18 cellular contexts compared by ENCODE assay signal in genomic region chr7:107976620-107977019, GRCh38. TPM values are rescaled to one million over a fixed set of nuclear protein-coding genes. Genes with fewer than 3 reads are reported as not detected.
DNase-seq lines count a peak whose midpoint lies in the region; ATAC-seq, FAIRE-seq and TF ChIP-seq lines count a peak whose summit lies in the region.
"Had no signal": no experiment of that assay in that cellular context is flagged by ENCODE, and none has a peak within 500 bp of the region (broad histone marks: within the 10 kb centered on the region; RNA-seq: fewer than 3 reads in every experiment).

No MANE protein-coding gene starts in this region.

- H3K4me3 ChIP-seq in left ventricle myocardium inferior, result no peak overlapping the region
- H3K4me3 ChIP-seq in H1 (ENCODE audit: extremely low read depth in 1 of 4, insufficient read depth in 2 of 4, low read depth in 3 of 4, low read length in 4 of 4), result no peak overlapping the region
- H3K4me3 ChIP-seq: BLaER1, HAP-1 had no signal

- no peak overlapping the region for H4K5ac ChIP-seq in H1 (ENCODE audit: insufficient read length, low read depth, low read length)

- no peak overlapping the region for H3K18ac ChIP-seq in H1 (ENCODE audit: extremely low read depth, low read length)

- H2BK15ac ChIP-seq in H1 (ENCODE audit: low read length), result no peak overlapping the region

- TF ChIP-seq EP300 in H1 (IDR thresholded peaks at IDR 0.05; ENCODE audit: borderline replicate concordance in 1 of 2, low read depth in 2 of 2, low read length in 2 of 2), result no peak

- peak overlapping the region; percentile 62 for H3K27ac Mint-ChIP-seq in nephron progenitor cell
- H3K27ac Mint-ChIP-seq: CD8-positive, alpha-beta memory T cell; HFFc6 had no signal

- H2BK20ac ChIP-seq in H1 (ENCODE audit: low read length), result no peak overlapping the region

- H4K8ac ChIP-seq in H1 (ENCODE audit: extremely low read depth, insufficient read depth, low read length), result no peak overlapping the region

- no peak for TF ChIP-seq RAD21 in H1 (IDR thresholded peaks at IDR 0.05 in 1 of 2, conservative IDR thresholded peaks at IDR 0.05 in 1 of 2; ENCODE audit: low read depth in 2 of 2, low read length in 2 of 2)

- no peaks in the 10 kb centered on the region for H3K79me1 ChIP-seq in H1 (ENCODE audit: low read depth, low read length)

- TF ChIP-seq POLR2A in H1 (IDR thresholded peaks at IDR 0.05; ENCODE audit: control extremely low read depth in 1 of 2, low read depth in 2 of 2, low read length in 2 of 2), result no peak

- H3K27me3 Mint-ChIP-seq in nephron progenitor cell (ENCODE audit: low read depth, poor library complexity), result no peaks in the 10 kb centered on the region

- H3K9me3 ChIP-seq in left ventricle myocardium inferior (replicated peaks) (no peaks in the 10 kb centered on the region), H1 (ENCODE audit: insufficient read depth in 2 of 2, low read depth in 1 of 2, low read length in 1 of 2) (no peaks in the 10 kb centered on the region)
- H3K9me3 ChIP-seq: BLaER1, HAP-1 had no signal

- H3K4me1 Mint-ChIP-seq in nephron progenitor cell, result peaks cover 1% of the 10 kb centered on the region
- H3K4me1 Mint-ChIP-seq: CD8-positive, alpha-beta memory T cell had no signal

- no peaks in the 10 kb centered on the region for H3K79me2 ChIP-seq in H1 (ENCODE audit: control insufficient read depth in 1 of 2, insufficient read depth in 2 of 2, low read length in 2 of 2)

- WGBS in H1 (ENCODE audit: extremely low coverage in 1 of 2, insufficient coverage in 1 of 2, insufficient read length in 1 of 2, insufficient replicate concordance in 2 of 2, low coverage in 1 of 2, low lambda C conversion rate in 2 of 2, missing lambda C conversion rate in 1 of 2), 2 experiments, result 57% methylated on average over 1 of the region's 1 CpG; no CpG with 5 or more reads in 1 of the 2 experiments

- H3K23ac ChIP-seq in H1 (ENCODE audit: insufficient read length), result no peak overlapping the region

- no peak overlapping the region for H2AFZ ChIP-seq in H1 (ENCODE audit: low read length)

- no peak overlapping the region for H3K14ac ChIP-seq in H1 (ENCODE audit: insufficient read length)

- H3K4me3 Mint-ChIP-seq in nephron progenitor cell, result no peak overlapping the region
- H3K4me3 Mint-ChIP-seq: CD8-positive, alpha-beta memory T cell; HFFc6 had no signal

- no peaks in the 10 kb centered on the region for H4K20me1 ChIP-seq in H1 (replicated peaks in 1 of 2; ENCODE audit: control insufficient read depth in 1 of 2, insufficient read depth in 2 of 2, low read length in 2 of 2)
- H4K20me1 ChIP-seq: BLaER1 had no signal

- H4K91ac ChIP-seq in H1 (replicated peaks; ENCODE audit: insufficient read length, low read length), result peak overlapping the region; percentile 60

- TF ChIP-seq CTCF in left ventricle myocardium inferior (IDR thresholded peaks at IDR 0.05; ENCODE audit: borderline replicate concordance) (no peak), H1 (IDR thresholded peaks at IDR 0.05; ENCODE audit: control extremely low read depth in 1 of 3, insufficient read depth in 1 of 3, low read depth in 1 of 3, low read length in 3 of 3) (no peak), nephron progenitor cell (IDR thresholded peaks at IDR 0.05) (no peak), GM13976 (IDR thresholded peaks at IDR 0.05; ENCODE audit: borderline replicate concordance, control extremely low read depth, extremely low read depth, insufficient read depth, missing control alignments) (no peak)

- in situ Hi-C loops in GM13976 (cut with MboI; ENCODE audit: low sequenced_read_pairs, unreplicated experiment), result no loop called here

- H3K56ac ChIP-seq in H1 (replicated peaks; ENCODE audit: insufficient read length, low read depth, low read length), result no peak overlapping the region

- DNase-seq in left ventricle myocardium inferior (no peak), left ventricle myocardium superior (no peak), H1 (ENCODE audit: low read depth in 1 of 2, low spot score in 2 of 2) (no peak), nephron progenitor cell (no peak), NCI-H345 (lab: John Stamatoyannopoulos, UW) (no peak), GM13976 (ENCODE audit: low spot score) (no peak), SW480 (ENCODE audit: low spot score) (no peak)
- DNase-seq: 8988T; AML-193; CD8-positive, alpha-beta memory T cell; DMS53; GF-D8; GOT3; HFFc6 had no signal

- H3K23me2 ChIP-seq in H1 (ENCODE audit: low read depth, low read length), result no peaks in the 10 kb centered on the region

- H3K27me3 ChIP-seq in left ventricle myocardium inferior (ENCODE audit: low read depth), result no peaks in the 10 kb centered on the region
- H3K27me3 ChIP-seq in H1 (replicated peaks in 1 of 4; ENCODE audit: control insufficient read depth in 3 of 4, extremely low read depth in 1 of 4, insufficient read depth in 3 of 4, low read length in 3 of 4), result no peaks in the 10 kb centered on the region
- H3K27me3 ChIP-seq: BLaER1 had no signal

- CTCF ChIA-PET in H1 (lab: Charles Lee; ENCODE audit: partially characterized antibody), result interaction anchor here (0.9 to 1.2 kb wide), 2 partner anchors 13 to 57 kb away, joined by 3 to 4 read pairs; no protein-coding TSS in a partner anchor

- H3K4me2 ChIP-seq in H1 (ENCODE audit: insufficient read depth in 1 of 2, low read depth in 2 of 2, low read length in 2 of 2), result no peak overlapping the region; a peak in 1 of 4 replicates
- H3K4me2 ChIP-seq: BLaER1 had no signal

- no peak overlapping the region for H2BK5ac ChIP-seq in H1 (ENCODE audit: low read depth, low read length)

- no peak overlapping the region for H2BK12ac ChIP-seq in H1 (ENCODE audit: low read depth, low read length)

- H3K9ac ChIP-seq in H1 (replicated peaks in 1 of 4; ENCODE audit: extremely low read depth in 1 of 4, low read depth in 3 of 4, low read length in 3 of 4), result no peak overlapping the region
- H3K9ac ChIP-seq: BLaER1 had no signal

- intact Hi-C loops in left ventricle myocardium inferior (cut with micrococcal nuclease), result no loop called here
- intact Hi-C loops in left ventricle myocardium superior (cut with micrococcal nuclease), result no loop called here

- H2AK5ac ChIP-seq in H1 (ENCODE audit: low read depth, low read length), result no peak overlapping the region

- H3K4me1 ChIP-seq in left ventricle myocardium inferior (peaks cover 51% of the 10 kb centered on the region), H1 (replicated peaks in 1 of 4; ENCODE audit: control insufficient read depth in 3 of 4, insufficient read depth in 4 of 4, low read length in 3 of 4) (peaks cover 0 to 6% (median 4%) of the 10 kb centered on the region in 4 experiments; a peak in 5 of 7 replicates)
- H3K4me1 ChIP-seq: BLaER1 had no signal

- peaks cover 69% of the 10 kb centered on the region for H3K36me3 Mint-ChIP-seq in nephron progenitor cell (ENCODE audit: low read depth)
- H3K36me3 Mint-ChIP-seq: CD8-positive, alpha-beta memory T cell had no signal

- H3K36me3 ChIP-seq in left ventricle myocardium inferior (peaks cover 54% of the 10 kb centered on the region), H1 (ENCODE audit: control insufficient read depth in 2 of 4, insufficient read depth in 4 of 4, low read length in 3 of 4) (peaks cover 3 to 46% (median 11%) of the 10 kb centered on the region in 4 experiments; a peak in 6 of 8 replicates)
- H3K36me3 ChIP-seq: BLaER1 had no signal

- ATAC-seq in left ventricle myocardium superior, result no peak

- POLR2A ChIA-PET in H1 (lab: Charles Lee; ENCODE audit: partially characterized antibody), result interaction anchor here (1.4 kb wide), 1 partner anchor 23 kb away, joined by 4 read pairs; no protein-coding TSS in a partner anchor

- no peak for FAIRE-seq in H1 (lab: Jason Lieb, UNC)
- FAIRE-seq: GM18507 had no signal

- no peak overlapping the region for H2BK120ac ChIP-seq in H1 (replicated peaks; ENCODE audit: low read depth, low read length)

- H3K4ac ChIP-seq in H1 (replicated peaks; ENCODE audit: insufficient read length, low read depth, low read length), result no peak overlapping the region

- H3K27ac ChIP-seq in left ventricle myocardium inferior (replicated peaks) (peak overlapping the region; percentile 91), H1 (ENCODE audit: low read depth, low read length) (no peak overlapping the region)
- H3K27ac ChIP-seq: BLaER1, HL-60 had no signal

- H3K9me3 Mint-ChIP-seq in nephron progenitor cell, result no peaks in the 10 kb centered on the region
- H3K9me3 Mint-ChIP-seq: HFFc6 had no signal

TF ChIP-seq in H1, 55 proteins besides CTCF, POLR2A, EP300 and RAD21 (continues in another document):
- TF ChIP-seq PHF8 (conservative IDR thresholded peaks at IDR 0.05; ENCODE audit: low read depth, low read length) (no peak), ATF3 (IDR thresholded peaks at IDR 0.05; ENCODE audit: insufficient read depth, low read depth, low read length) (no peak), EGR1 (IDR thresholded peaks at IDR 0.05; ENCODE audit: borderline replicate concordance, low read depth, low read length) (no peak), SP4 (IDR thresholded peaks at IDR 0.05; ENCODE audit: low read length) (no peak), KDM1A (IDR thresholded peaks at IDR 0.05; ENCODE audit: borderline replicate concordance, low read length) (no peak), USF2 (IDR thresholded peaks at IDR 0.05; ENCODE audit: low read length) (no peak), RXRA (IDR thresholded peaks at IDR 0.05; ENCODE audit: insufficient read depth, low read depth, low read length) (no peak)

RNA-seq across cellular contexts. Expression of gene LAMB1, which starts 26.3 kb away (rescaled TPM):
- 60.0 TPM for total RNA-seq in left ventricle myocardium inferior
- 56.1 TPM for total RNA-seq in left ventricle myocardium superior
- 37.2 and 38.5 TPM in 2 replicates for total RNA-seq in H1 (2021; fragmentation: NEBNext Ultra II Directional; extraction: Animal tissue kit (Norgen Biotek cat#: 25700))
- 31.9 and 61.6 TPM in 2 replicates for polyA plus RNA-seq in H1 (2011; rRNA removed)
- polyA plus RNA-seq in H1 (2011; cell fraction: cytosol; rRNA removed), result 42.0 TPM
- polyA plus RNA-seq in H1 (2011; cell fraction: nucleus; rRNA removed), result 128 TPM
- polyA plus RNA-seq in H1 (2012, experiment 1 of 2), result 33.3 to 48.6 TPM (median 43.2 TPM) in 4 replicates
- 2.2 TPM for polyA plus RNA-seq in H1 (2012, experiment 2 of 2)
- polyA plus RNA-seq in H1 (2013, experiment 1 of 2), result 53.3 TPM
- polyA plus RNA-seq in H1 (2013, experiment 2 of 2), result 41.9 TPM
- 79.9 and 90.4 TPM in 2 replicates for polyA minus RNA-seq in H1 (2011; rRNA and poly(A)+ RNA removed)
- 35.5 TPM for polyA minus RNA-seq in H1 (2011; cell fraction: cytosol; rRNA and poly(A)+ RNA removed)
- 58.9 TPM for polyA minus RNA-seq in H1 (2011; cell fraction: nucleus; rRNA and poly(A)+ RNA removed)
- total RNA-seq: CD8-positive, alpha-beta memory T cell had no signal
